In genomic region chr10:67808706-67809105, GRCh38 we compare ENCODE assay signal across 18 cellular contexts.
"Had no signal": no experiment of that assay in that cellular context is flagged by ENCODE, and none has a peak within 500 bp of the region (broad histone marks: within the 10 kb centered on the region; RNA-seq: fewer than 3 reads in every experiment).

No MANE protein-coding gene starts in this region.

- H3K4me1 ChIP-seq: right atrium auricular region, suprapubic skin had no signal

- H3K27ac Mint-ChIP-seq: activated CD4-positive, alpha-beta memory T cell treated with anti-CD3 and anti-CD28 coated beads for 36 hours; activated CD4-positive, alpha-beta T cell treated with anti-CD3 and anti-CD28 coated beads for 36 hours; activated CD8-positive, alpha-beta memory T cell treated with anti-CD3 and anti-CD28 coated beads, Interleukin-2, amount 10 ng/mL, durations not matched to agents 7 days and 5 days; activated naive CD4-positive, alpha-beta T cell treated with anti-CD3 and anti-CD28 coated beads, Interleukin-2, amount 10 ng/mL, durations not matched to agents 7 days and 5 days; natural killer cell treated with Interleukin-12 subunit alpha and Interleukin-12 subunit beta and Interleukin-15 and Interleukin-18, amount 100 ng/mL, for 72 hours had no signal

- ATAC-seq: activated CD4-positive, alpha-beta T cell treated with anti-CD3 and anti-CD28 coated beads for 36 hours; activated CD8-positive, alpha-beta memory T cell treated with anti-CD3 and anti-CD28 coated beads, Interleukin-2, amount 10 ng/mL, durations not matched to agents 7 days and 5 days; esophagus mucosa; natural killer cell treated with Interleukin-12 subunit alpha and Interleukin-12 subunit beta and Interleukin-15 and Interleukin-18, amount 100 ng/mL, for 72 hours; stimulated activated naive CD8-positive, alpha-beta T cell treated with anti-CD3 and anti-CD28 coated beads, Interleukin-15, Interleukin-2, amounts not matched to agents 100 U/mL and 50 U/mL, for 24 hours had no signal

- H3K27me3 ChIP-seq: right atrium auricular region, suprapubic skin had no signal

- H3K36me3 Mint-ChIP-seq: activated CD4-positive, alpha-beta memory T cell treated with anti-CD3 and anti-CD28 coated beads for 36 hours; activated naive CD4-positive, alpha-beta T cell treated with anti-CD3 and anti-CD28 coated beads, Interleukin-2, amount 10 ng/mL, durations not matched to agents 7 days and 5 days; natural killer cell treated with Interleukin-12 subunit alpha and Interleukin-12 subunit beta and Interleukin-15 and Interleukin-18, amount 100 ng/mL, for 72 hours had no signal

- H3K27me3 Mint-ChIP-seq: activated CD4-positive, alpha-beta T cell treated with anti-CD3 and anti-CD28 coated beads for 36 hours; activated CD8-positive, alpha-beta memory T cell treated with anti-CD3 and anti-CD28 coated beads, Interleukin-2, amount 10 ng/mL, durations not matched to agents 7 days and 5 days; activated naive CD4-positive, alpha-beta T cell treated with anti-CD3 and anti-CD28 coated beads, Interleukin-2, amount 10 ng/mL, durations not matched to agents 7 days and 5 days had no signal

- H3K36me3 ChIP-seq: right atrium auricular region, suprapubic skin had no signal

- H3K9me3 ChIP-seq: right atrium auricular region, suprapubic skin had no signal

- DNase-seq: activated CD4-positive, alpha-beta memory T cell treated with anti-CD3 and anti-CD28 coated beads for 36 hours; activated CD4-positive, alpha-beta T cell treated with anti-CD3 and anti-CD28 coated beads for 36 hours; activated CD8-positive, alpha-beta memory T cell treated with anti-CD3 and anti-CD28 coated beads, Interleukin-2, amount 10 ng/mL, durations not matched to agents 7 days and 5 days; activated naive CD4-positive, alpha-beta T cell treated with anti-CD3 and anti-CD28 coated beads, Interleukin-2, amount 10 ng/mL, durations not matched to agents 7 days and 5 days; activated T-cell treated with anti-CD3 and anti-CD28 coated beads, Interleukin-2, amount 50 U/mL, for 1 hour; hypothalamus; kidney glomerular epithelial cell; nucleus accumbens; stimulated activated CD4-positive, alpha-beta T cell treated with anti-CD3 and anti-CD28 coated beads, Interleukin-4, amount 100 ng/mL, for 4 hours; stimulated activated CD8-positive, alpha-beta memory T cell treated with anti-CD3 and anti-CD28 coated beads, Interleukin-4, amount 100 ng/mL, for 48 hours; stimulated activated naive CD8-positive, alpha-beta T cell treated with anti-CD3 and anti-CD28 coated beads, Interleukin-15, Interleukin-2, amounts not matched to agents 100 U/mL and 50 U/mL, for 24 hours; trophoblast cell; WERI-Rb-1 had no signal

- H3K27ac ChIP-seq: right atrium auricular region, skin epidermis, suprapubic skin, WERI-Rb-1 had no signal

- H3K4me3 Mint-ChIP-seq: activated CD4-positive, alpha-beta memory T cell treated with anti-CD3 and anti-CD28 coated beads for 36 hours; activated CD4-positive, alpha-beta T cell treated with anti-CD3 and anti-CD28 coated beads for 36 hours; activated CD8-positive, alpha-beta memory T cell treated with anti-CD3 and anti-CD28 coated beads, Interleukin-2, amount 10 ng/mL, durations not matched to agents 7 days and 5 days; activated naive CD4-positive, alpha-beta T cell treated with anti-CD3 and anti-CD28 coated beads, Interleukin-2, amount 10 ng/mL, durations not matched to agents 7 days and 5 days; natural killer cell treated with Interleukin-12 subunit alpha and Interleukin-12 subunit beta and Interleukin-15 and Interleukin-18, amount 100 ng/mL, for 72 hours had no signal

- H3K9me3 Mint-ChIP-seq: activated CD4-positive, alpha-beta memory T cell treated with anti-CD3 and anti-CD28 coated beads for 36 hours; activated naive CD4-positive, alpha-beta T cell treated with anti-CD3 and anti-CD28 coated beads, Interleukin-2, amount 10 ng/mL, durations not matched to agents 7 days and 5 days; natural killer cell treated with Interleukin-12 subunit alpha and Interleukin-12 subunit beta and Interleukin-15 and Interleukin-18, amount 100 ng/mL, for 72 hours had no signal

- H3K4me3 ChIP-seq: right atrium auricular region, skin epidermis, suprapubic skin had no signal

- H3K4me1 Mint-ChIP-seq: activated naive CD4-positive, alpha-beta T cell treated with anti-CD3 and anti-CD28 coated beads, Interleukin-2, amount 10 ng/mL, durations not matched to agents 7 days and 5 days had no signal
